In the genomic region with DNA sequence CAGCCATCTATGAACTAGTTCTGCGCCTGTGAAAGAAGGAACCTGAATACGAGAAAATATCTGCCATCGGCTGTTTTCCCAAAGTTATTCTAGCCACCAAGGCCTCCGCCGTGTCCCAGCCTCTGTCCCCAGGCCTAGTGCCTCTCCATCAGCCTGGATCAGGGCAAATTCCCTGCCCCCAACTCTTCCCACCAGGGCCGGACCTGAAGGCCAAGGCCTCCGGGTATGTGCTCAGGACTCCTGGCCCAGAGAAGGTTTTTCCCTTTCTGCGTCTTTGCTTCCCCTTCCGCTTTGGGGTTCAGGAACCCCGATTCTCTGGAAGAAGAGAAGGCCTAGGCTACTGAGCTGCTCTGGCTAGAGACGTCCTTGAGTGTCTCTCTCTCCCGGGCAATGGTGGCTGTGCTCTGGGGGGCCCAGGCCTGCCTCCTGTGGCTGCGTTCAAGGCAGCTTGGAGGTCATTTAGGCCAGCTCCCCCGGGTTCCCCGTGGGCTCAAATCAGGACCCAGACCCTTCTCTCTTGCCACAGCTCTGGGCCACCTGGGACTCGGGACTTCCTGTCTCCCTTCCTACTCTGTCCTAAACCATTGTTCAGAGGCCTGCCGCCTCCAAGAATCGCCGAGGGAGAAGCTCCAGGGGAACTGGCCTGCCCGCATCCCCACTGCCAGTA, we compare ENCODE assay signal across 1 cellular context.
TF ChIP-seq lines count a peak whose summit lies in the region.

No MANE protein-coding gene starts in this region.

TF ChIP-seq in A549, 52 proteins besides CTCF, POLR2A, EP300 and RAD21 (continued from another document):
- TF ChIP-seq USF2 (IDR thresholded peaks at IDR 0.05) = no peak
